In genomic region chr5:150623878-150624216, GRCh38 we compare ENCODE assay signal across 1 cellular context.
TF ChIP-seq lines count a peak whose summit lies in the region.

No MANE protein-coding gene starts in this region.

TF ChIP-seq in GM23338, 12 proteins besides CTCF, POLR2A, EP300 and RAD21 (continued from another document):
- TF ChIP-seq ZNF462 (CRISPR knock-in tag; IDR thresholded peaks at IDR 0.05), result no peak
- TF ChIP-seq ZNF331 (CRISPR knock-in tag; IDR thresholded peaks at IDR 0.05; ENCODE audit: low read depth), result no peak
- TF ChIP-seq REST (IDR thresholded peaks at IDR 0.05; ENCODE audit: unreplicated experiment), result no peak
- no peak for TF ChIP-seq JUNB (IDR thresholded peaks at IDR 0.05; ENCODE audit: unreplicated experiment)
- TF ChIP-seq NANOG (IDR thresholded peaks at IDR 0.05; ENCODE audit: borderline replicate concordance), result no peak
- TF ChIP-seq ZNF114 (CRISPR knock-in tag; IDR thresholded peaks at IDR 0.05), result no peak
